In the genomic region with DNA sequence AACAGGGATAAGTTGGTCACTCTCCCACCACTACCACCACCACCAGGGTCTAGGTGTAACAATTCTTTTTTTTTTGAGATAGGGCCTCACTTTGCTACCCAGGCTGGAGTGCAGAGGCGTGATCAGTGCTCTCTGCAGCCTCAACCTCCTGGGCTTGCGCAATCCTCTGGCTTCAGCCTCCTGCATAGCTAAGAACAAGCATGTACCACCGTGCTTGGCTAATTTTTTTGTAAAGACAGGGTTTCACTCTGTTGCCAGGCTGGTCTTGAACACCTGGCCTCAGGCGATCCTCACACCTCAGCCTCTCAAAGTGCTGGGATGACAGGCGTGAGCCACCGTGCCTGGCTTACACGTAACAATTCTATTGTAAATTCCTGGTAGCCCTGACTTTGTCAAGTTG, we compare ENCODE assay signal across 18 cellular contexts.
"Had no signal": no experiment of that assay in that cellular context is flagged by ENCODE, and none has a peak within 500 bp of the region (broad histone marks: within the 10 kb centered on the region; RNA-seq: fewer than 3 reads in every experiment).

No MANE protein-coding gene starts in this region.

- H3K4me3 Mint-ChIP-seq: activated CD4-positive, alpha-beta memory T cell treated with anti-CD3 and anti-CD28 coated beads for 36 hours; activated CD8-positive, alpha-beta memory T cell treated with anti-CD3 and anti-CD28 coated beads, Interleukin-2, amount 10 ng/mL, durations not matched to agents 7 days and 5 days; naive B cell; stimulated activated memory B cell treated with anti-CD40 and anti-IgM and Interleukin-4, amounts not matched to agents 10 μg/mL and 1 μg/mL and 100 μg/mL, for 72 hours had no signal

- H3K9me3 Mint-ChIP-seq: activated CD4-positive, alpha-beta memory T cell treated with anti-CD3 and anti-CD28 coated beads for 36 hours; activated T-helper 2 cell treated with anti-CD3 and anti-CD28 coated beads, Interferon-gamma antibody, Interleukin-2, Interleukin-4, amounts not matched to agents 10 μg/mL and 5 μg/mL and 100 μg/mL, durations not matched to agents 14 hours and 24 hours and 36 hours; naive B cell; stimulated activated memory B cell treated with anti-CD40 and anti-IgM and Interleukin-4, amounts not matched to agents 10 μg/mL and 1 μg/mL and 100 μg/mL, for 72 hours had no signal

- H3K27me3 Mint-ChIP-seq: activated CD4-positive, alpha-beta memory T cell treated with anti-CD3 and anti-CD28 coated beads for 36 hours; activated CD8-positive, alpha-beta memory T cell treated with anti-CD3 and anti-CD28 coated beads, Interleukin-2, amount 10 ng/mL, durations not matched to agents 7 days and 5 days; stimulated activated memory B cell treated with anti-CD40 and anti-IgM and Interleukin-4, amounts not matched to agents 10 μg/mL and 1 μg/mL and 100 μg/mL, for 72 hours had no signal

- H3K9me3 ChIP-seq: left lung, pancreas, thyroid gland, vagina had no signal

- H3K27ac ChIP-seq: cardiac muscle cell, dorsolateral prefrontal cortex, hepatocyte, left lung, pancreas, thyroid gland, vagina had no signal

- H2AFZ ChIP-seq: hepatocyte had no signal

- H3K4me1 ChIP-seq: pancreas had no signal

- H3K36me3 ChIP-seq: cardiac muscle cell, left lung, pancreas, thyroid gland, vagina had no signal

- H3K27me3 ChIP-seq: cardiac muscle cell, dorsolateral prefrontal cortex, hepatocyte, left lung, pancreas, thyroid gland, vagina had no signal

- FAIRE-seq: keratinocyte, pancreas had no signal

- H3K4me2 ChIP-seq: hepatocyte had no signal

- DNase-seq: activated CD4-positive, alpha-beta memory T cell treated with anti-CD3 and anti-CD28 coated beads for 36 hours; activated CD8-positive, alpha-beta memory T cell treated with anti-CD3 and anti-CD28 coated beads, Interleukin-2, amount 10 ng/mL, durations not matched to agents 7 days and 5 days; activated naive CD4-positive, alpha-beta T cell treated with anti-CD3 and anti-CD28 coated beads, Interleukin-2, amount 50 U/mL, for 16 hours; activated T-cell treated with anti-CD3 and anti-CD28 coated beads, Interleukin-2, amount 50 U/mL, for 1 hour; dorsolateral prefrontal cortex; left lung; mammary epithelial cell; naive B cell; pancreas; stimulated activated CD4-positive, alpha-beta T cell treated with anti-CD3 and anti-CD28 coated beads, Interleukin-2, amount 100 ng/mL, for 48 hours; T-helper 9 cell; thyroid gland had no signal

- H3K27ac Mint-ChIP-seq: activated CD4-positive, alpha-beta memory T cell treated with anti-CD3 and anti-CD28 coated beads for 36 hours; activated CD8-positive, alpha-beta memory T cell treated with anti-CD3 and anti-CD28 coated beads, Interleukin-2, amount 10 ng/mL, durations not matched to agents 7 days and 5 days; activated T-helper 2 cell treated with anti-CD3 and anti-CD28 coated beads, Interferon-gamma antibody, Interleukin-2, Interleukin-4, amounts not matched to agents 10 μg/mL and 5 μg/mL and 100 μg/mL, durations not matched to agents 14 hours and 24 hours and 36 hours; naive B cell; stimulated activated memory B cell treated with anti-CD40 and anti-IgM and Interleukin-4, amounts not matched to agents 10 μg/mL and 1 μg/mL and 100 μg/mL, for 72 hours had no signal

- H3K36me3 Mint-ChIP-seq: activated CD4-positive, alpha-beta memory T cell treated with anti-CD3 and anti-CD28 coated beads for 36 hours; activated CD8-positive, alpha-beta memory T cell treated with anti-CD3 and anti-CD28 coated beads, Interleukin-2, amount 10 ng/mL, durations not matched to agents 7 days and 5 days; naive B cell; stimulated activated memory B cell treated with anti-CD40 and anti-IgM and Interleukin-4, amounts not matched to agents 10 μg/mL and 1 μg/mL and 100 μg/mL, for 72 hours had no signal

- H3K4me3 ChIP-seq: cardiac muscle cell, dorsolateral prefrontal cortex, hepatocyte, left lung, pancreas, thyroid gland, vagina had no signal
